ENCODE assay signal across 8 cellular contexts in the genomic region with DNA sequence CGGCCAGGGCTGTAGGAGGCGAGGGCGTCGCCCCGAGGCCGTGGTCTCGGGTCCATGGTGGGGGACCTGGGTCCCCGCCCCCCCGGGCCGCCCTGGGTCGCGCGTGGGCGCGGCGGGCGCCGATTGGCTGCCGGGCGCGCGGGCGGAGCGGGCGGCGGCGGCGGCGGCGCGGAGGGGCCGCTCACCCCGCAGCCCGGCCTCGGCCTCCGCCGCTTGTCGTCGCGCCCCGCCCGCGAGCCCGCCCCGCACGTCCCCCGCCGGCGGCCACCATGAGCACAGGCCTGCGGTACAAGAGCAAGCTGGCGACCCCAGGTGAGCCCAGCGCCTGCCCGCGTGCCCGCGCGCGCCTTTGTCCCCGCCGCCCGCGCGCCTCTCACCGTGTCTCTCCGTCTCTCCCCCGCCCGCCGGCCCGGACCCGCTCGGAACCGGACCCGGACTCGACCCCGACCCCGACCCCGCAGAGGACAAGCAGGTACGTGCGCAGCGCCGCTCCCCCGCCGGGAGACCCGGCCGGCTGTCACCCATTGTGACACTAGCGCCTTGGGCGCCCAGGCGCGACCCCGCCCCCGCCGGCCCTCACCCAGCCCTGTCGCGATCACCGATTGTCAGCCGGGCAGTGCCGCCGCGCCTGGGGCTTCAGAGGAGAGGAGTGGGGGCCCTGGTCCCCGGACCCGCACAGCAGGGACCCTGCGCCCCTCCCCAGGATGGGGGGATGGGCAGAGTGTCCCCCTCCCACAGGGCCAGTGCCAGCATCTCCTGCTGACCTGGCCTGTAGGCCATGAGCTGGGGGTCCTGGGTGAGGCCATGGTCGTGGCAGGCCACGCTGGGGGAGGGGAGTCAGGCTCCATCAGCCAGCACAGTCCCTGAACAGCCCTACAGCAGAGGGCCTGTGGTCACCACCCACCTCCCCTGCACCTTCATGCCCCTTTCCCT. TPM values are rescaled to one million over a fixed set of nuclear protein-coding genes. Genes with fewer than 3 reads are reported as not detected.
DNase-seq lines count a peak whose midpoint lies in the region; ATAC-seq, FAIRE-seq and TF ChIP-seq lines count a peak whose summit lies in the region.

A gene (plus strand): TSS at position 184 of the 933 bp plus-strand sequence. CDS start 86 bp downstream, at position 270.

- intact Hi-C loops in Panc1 (cut with micrococcal nuclease; ENCODE audit: unreplicated experiment) = no loop called here

- no peaks in the 10 kb centered on the region for H3K9me3 ChIP-seq in CD4-positive, CD25-positive, alpha-beta regulatory T cell (ENCODE audit: control insufficient read depth in 2 of 2, low read length in 2 of 2)
- H3K9me3 ChIP-seq in Panc1 (ENCODE audit: control insufficient read depth, insufficient read depth, low read depth, low read length) (no peaks in the 10 kb centered on the region), neural cell (ENCODE audit: low read length) (no peaks in the 10 kb centered on the region)

- no peaks in the 10 kb centered on the region for H3K36me3 Mint-ChIP-seq in CD4-positive, CD25-positive, alpha-beta regulatory T cell

- H3K4me3 ChIP-seq in CD4-positive, CD25-positive, alpha-beta regulatory T cell (ENCODE audit: low read depth, low read length) = no peak within 1 kb of the TSS
- H3K4me3 ChIP-seq in Panc1 (ENCODE audit: low read depth in 2 of 2, low read length in 2 of 2) (peak within 1 kb of the TSS; percentile 51), neural cell (ENCODE audit: low read length) (peak within 1 kb of the TSS; percentile 99)

- TF ChIP-seq POLR2A in H54 (IDR thresholded peaks at IDR 0.05; ENCODE audit: low read depth, low read length) = no peak

- no peak for TF ChIP-seq RAD21 in neural cell (conservative IDR thresholded peaks at IDR 0.05)

- no peak within 1 kb of the TSS for H3K27ac ChIP-seq in CD4-positive, CD25-positive, alpha-beta regulatory T cell (ENCODE audit: insufficient read depth, low read length, poor library complexity, severe bottlenecking)
- H3K27ac ChIP-seq in Panc1 (ENCODE audit: low read length) = no peak within 1 kb of the TSS
- peak within 1 kb of the TSS; percentile 23 for H3K27ac ChIP-seq in neural cell (ENCODE audit: low read length)

- no peak for DNase-seq in CD4-positive, CD25-positive, alpha-beta regulatory T cell
- DNase-seq in Panc1 (ENCODE audit: low read depth, low spot score) (no peak), H54 (ENCODE audit: insufficient read length, low spot score) (no peak)
- DNase-seq in central memory CD4-positive, alpha-beta T cell = no peak

- FAIRE-seq in H54 (lab: Jason Lieb, UNC) = no peak

- peaks cover 8% of the 10 kb centered on the region for H3K79me2 ChIP-seq in neural cell (replicated peaks; ENCODE audit: insufficient read depth, low read length)

- TF ChIP-seq EP300 in neural cell (conservative IDR thresholded peaks at IDR 0.05; ENCODE audit: poor library complexity, severe bottlenecking) = no peak

- CTCF ChIA-PET in Panc1 (lab: Charles Lee) = no interaction called here

- POLR2A ChIA-PET in Panc1 (lab: Charles Lee) = no interaction called here

- no peaks in the 10 kb centered on the region for H3F3A ChIP-seq in neural cell (ENCODE audit: insufficient read depth, low read length, poor library complexity, severe bottlenecking)

- peaks cover 0 to 10% (median 0%) of the 10 kb centered on the region in 4 donors for H3K4me1 Mint-ChIP-seq in CD4-positive, CD25-positive, alpha-beta regulatory T cell

- H3K4me2 ChIP-seq in neural cell (ENCODE audit: low read length) = peak within 1 kb of the TSS; percentile 99

- H3K4me3 Mint-ChIP-seq in CD4-positive, CD25-positive, alpha-beta regulatory T cell = peak within 1 kb of the TSS; percentile 63 to 75 (median 70)

- H3K4me1 ChIP-seq in CD4-positive, CD25-positive, alpha-beta regulatory T cell (ENCODE audit: control insufficient read depth, insufficient read depth, low read length, poor library complexity, severe bottlenecking) = peaks cover 16% of the 10 kb centered on the region
- no peaks in the 10 kb centered on the region for H3K4me1 ChIP-seq in Panc1 (ENCODE audit: control insufficient read depth, insufficient read depth, low read length)

- BruUV-seq in Panc1 (replicated peaks; lab: Mats Ljungman, UMichigan) = no TSS peak

- in situ Hi-C loops in Panc1 (cut with HindIII; ENCODE audit: low pct_unique_long_range_greater_than_20kb, low sequenced_read_pairs) = no loop called here

- H3K9me3 Mint-ChIP-seq in CD4-positive, CD25-positive, alpha-beta regulatory T cell = no peaks in the 10 kb centered on the region

- TF ChIP-seq CTCF in Panc1 (IDR thresholded peaks at IDR 0.05) = no peak
- TF ChIP-seq CTCF in neural cell (IDR thresholded peaks at IDR 0.05; ENCODE audit: poor library complexity, severe bottlenecking) = no peak

- no peaks in the 10 kb centered on the region for H3K9me2 ChIP-seq in neural cell (ENCODE audit: insufficient read depth, low read length)

- peaks cover 16% of the 10 kb centered on the region for H3K27me3 Mint-ChIP-seq in CD4-positive, CD25-positive, alpha-beta regulatory T cell

- ATAC-seq in CD4-positive, CD25-positive, alpha-beta regulatory T cell (ENCODE audit: low read depth in 2 of 2) = no peak
- ATAC-seq in Panc1 (peak; percentile 35), esophagus mucosa (no peak), HG03457 (IDR thresholded peaks at IDR 0.05; ENCODE audit: unreplicated experiment) (no peak), GM18858 (IDR thresholded peaks at IDR 0.05; ENCODE audit: unreplicated experiment) (no peak)

- no peaks in the 10 kb centered on the region for H3K36me3 ChIP-seq in CD4-positive, CD25-positive, alpha-beta regulatory T cell (ENCODE audit: control insufficient read depth, insufficient read depth, low read length)
- H3K36me3 ChIP-seq in Panc1 (ENCODE audit: control insufficient read depth, insufficient read depth, low read length) (no peaks in the 10 kb centered on the region), neural cell (ENCODE audit: insufficient read depth, low read length) (peaks cover 3% of the 10 kb centered on the region)

- H3K27me3 ChIP-seq in CD4-positive, CD25-positive, alpha-beta regulatory T cell (ENCODE audit: control insufficient read depth, insufficient read depth, low read length) = peaks cover 6% of the 10 kb centered on the region
- H3K27me3 ChIP-seq in Panc1 (ENCODE audit: control insufficient read depth, insufficient read depth, low read length) (no peaks in the 10 kb centered on the region), neural cell (ENCODE audit: insufficient read depth, low read depth, low read length) (peaks cover 19% of the 10 kb centered on the region)

- H2AFZ ChIP-seq in neural cell (ENCODE audit: low read depth, low read length) = peak within 1 kb of the TSS; percentile 76

- peaks cover 17% of the 10 kb centered on the region for H4K20me1 ChIP-seq in neural cell (ENCODE audit: insufficient read depth)

- no peak within 1 kb of the TSS for H3K27ac Mint-ChIP-seq in CD4-positive, CD25-positive, alpha-beta regulatory T cell

- H3K9ac ChIP-seq in neural cell (ENCODE audit: low read length) = peak within 1 kb of the TSS; percentile 94

TF ChIP-seq in neural cell, 6 proteins besides CTCF, POLR2A, EP300 and RAD21:
- TF ChIP-seq MXI1 (conservative IDR thresholded peaks at IDR 0.05; ENCODE audit: poor library complexity, severe bottlenecking) = peak; percentile 38
- TF ChIP-seq SMC3 (conservative IDR thresholded peaks at IDR 0.05; ENCODE audit: poor library complexity) = peak; percentile 24
- peak; percentile 45 for TF ChIP-seq POLR2AphosphoS5 (IDR thresholded peaks at IDR 0.05)
- TF ChIP-seq, protein P1, sequence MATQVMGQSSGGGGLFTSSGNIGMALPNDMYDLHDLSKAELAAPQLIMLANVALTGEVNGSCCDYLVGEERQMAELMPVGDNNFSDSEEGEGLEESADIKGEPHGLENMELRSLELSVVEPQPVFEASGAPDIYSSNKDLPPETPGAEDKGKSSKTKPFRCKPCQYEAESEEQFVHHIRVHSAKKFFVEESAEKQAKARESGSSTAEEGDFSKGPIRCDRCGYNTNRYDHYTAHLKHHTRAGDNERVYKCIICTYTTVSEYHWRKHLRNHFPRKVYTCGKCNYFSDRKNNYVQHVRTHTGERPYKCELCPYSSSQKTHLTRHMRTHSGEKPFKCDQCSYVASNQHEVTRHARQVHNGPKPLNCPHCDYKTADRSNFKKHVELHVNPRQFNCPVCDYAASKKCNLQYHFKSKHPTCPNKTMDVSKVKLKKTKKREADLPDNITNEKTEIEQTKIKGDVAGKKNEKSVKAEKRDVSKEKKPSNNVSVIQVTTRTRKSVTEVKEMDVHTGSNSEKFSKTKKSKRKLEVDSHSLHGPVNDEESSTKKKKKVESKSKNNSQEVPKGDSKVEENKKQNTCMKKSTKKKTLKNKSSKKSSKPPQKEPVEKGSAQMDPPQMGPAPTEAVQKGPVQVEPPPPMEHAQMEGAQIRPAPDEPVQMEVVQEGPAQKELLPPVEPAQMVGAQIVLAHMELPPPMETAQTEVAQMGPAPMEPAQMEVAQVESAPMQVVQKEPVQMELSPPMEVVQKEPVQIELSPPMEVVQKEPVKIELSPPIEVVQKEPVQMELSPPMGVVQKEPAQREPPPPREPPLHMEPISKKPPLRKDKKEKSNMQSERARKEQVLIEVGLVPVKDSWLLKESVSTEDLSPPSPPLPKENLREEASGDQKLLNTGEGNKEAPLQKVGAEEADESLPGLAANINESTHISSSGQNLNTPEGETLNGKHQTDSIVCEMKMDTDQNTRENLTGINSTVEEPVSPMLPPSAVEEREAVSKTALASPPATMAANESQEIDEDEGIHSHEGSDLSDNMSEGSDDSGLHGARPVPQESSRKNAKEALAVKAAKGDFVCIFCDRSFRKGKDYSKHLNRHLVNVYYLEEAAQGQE (IDR thresholded peaks at IDR 0.05; ENCODE audit: borderline replicate concordance) = no peak

RNA-seq across cellular contexts. Expression of the gene that starts here (rescaled TPM):
- 5.2 TPM for total RNA-seq in CD4-positive, CD25-positive, alpha-beta regulatory T cell
- polyA plus RNA-seq in CD4-positive, CD25-positive, alpha-beta regulatory T cell = not detected
- total RNA-seq in Panc1 (2021; ENCODE audit: unreplicated experiment) = 17.2 TPM
- 39.8 TPM for polyA plus RNA-seq in Panc1 (2012; ENCODE audit: insufficient read length)
- total RNA-seq in esophagus mucosa = 31.3 TPM
- 166 and 170 TPM in 2 replicates for polyA plus RNA-seq in neural cell
- polyA minus RNA-seq in neural cell = 117 and 143 TPM in 2 replicates

Comparison
In these comparisons a context has a peak if more than half of its experiments do, and no peak if none do; other contexts are left out.
1. RNA of the gene that starts here (polyA plus RNA-seq): 166 to 170 TPM in neural cell; not detected in CD4-positive, CD25-positive, alpha-beta regulatory T cell; every median in the first group is over 100 times any median in the second.